In genomic region chr6:30816791-30817739, GRCh38 we compare ENCODE assay signal across 9 cellular contexts.
DNase-seq lines count a peak whose midpoint lies in the region; ATAC-seq and TF ChIP-seq lines count a peak whose summit lies in the region.
"Had no signal": no experiment of that assay in that cellular context is flagged by ENCODE, and none has a peak within 500 bp of the region (broad histone marks: within the 10 kb centered on the region; RNA-seq: fewer than 3 reads in every experiment).

No MANE protein-coding gene starts in this region.

- intact Hi-C loops in activated CD8-positive, alpha-beta T cell treated with anti-CD3 and anti-CD28 coated beads for 36 hours (cut with micrococcal nuclease), result no loop called here
- intact Hi-C loops in esophagus muscularis mucosa (cut with DNase I), result no loop called here

- H3K9me3 Mint-ChIP-seq in activated CD8-positive, alpha-beta T cell treated with anti-CD3 and anti-CD28 coated beads for 36 hours, result peaks cover 40% of the 10 kb centered on the region
- H3K9me3 Mint-ChIP-seq in neural crest cell, result peaks cover 5% of the 10 kb centered on the region

- peak overlapping the region; percentile 100 for H3K27ac Mint-ChIP-seq in activated CD8-positive, alpha-beta T cell treated with anti-CD3 and anti-CD28 coated beads for 36 hours
- H3K27ac Mint-ChIP-seq in neural crest cell (ENCODE audit: unreplicated experiment), result peak overlapping the region; percentile 32

- H3K36me3 Mint-ChIP-seq in activated CD8-positive, alpha-beta T cell treated with anti-CD3 and anti-CD28 coated beads for 36 hours (ENCODE audit: low read depth), result peaks cover 78% of the 10 kb centered on the region
- H3K36me3 Mint-ChIP-seq in neural crest cell (ENCODE audit: low read depth), result peaks cover 3% of the 10 kb centered on the region

- CTCF ChIA-PET in activated CD8-positive, alpha-beta T cell treated with anti-CD3 and anti-CD28 coated beads for 36 hours (lab: Charles Lee), result interaction anchor here (1.1 kb wide), 1 partner anchor 12 kb away, joined by 5 read pairs; no protein-coding TSS in a partner anchor

- H3K27me3 ChIP-seq in esophagus muscularis mucosa (no peaks in the 10 kb centered on the region), tibial nerve (no peaks in the 10 kb centered on the region), HAP-1 (ENCODE audit: low read depth) (no peaks in the 10 kb centered on the region)

- no peak overlapping the region for H3K4me3 ChIP-seq in esophagus muscularis mucosa
- H3K4me3 ChIP-seq in tibial nerve, result no peak overlapping the region
- H3K4me3 ChIP-seq in HAP-1, result no peak overlapping the region

- POLR2A ChIA-PET in activated CD8-positive, alpha-beta T cell treated with anti-CD3 and anti-CD28 coated beads for 36 hours (lab: Charles Lee), result interaction anchor here (1.6 to 13.9 kb wide), 3 partner anchors 29 to 78 kb away, joined by 6 to 212 read pairs (median 59); partner anchors contain the start of genes FLOT1 and IER3

- H3K9me3 ChIP-seq in esophagus muscularis mucosa (no peaks in the 10 kb centered on the region), tibial nerve (no peaks in the 10 kb centered on the region), HAP-1 (no peaks in the 10 kb centered on the region)

- H3K27me3 Mint-ChIP-seq in activated CD8-positive, alpha-beta T cell treated with anti-CD3 and anti-CD28 coated beads for 36 hours, result no peaks in the 10 kb centered on the region
- H3K27me3 Mint-ChIP-seq in neural crest cell (ENCODE audit: low read depth), result no peaks in the 10 kb centered on the region

- peak; percentile 68 for DNase-seq in GM10266 (ENCODE audit: extremely low spot score)
- peak; percentile 54 for DNase-seq in activated CD8-positive, alpha-beta T cell treated with anti-CD3 and anti-CD28 coated beads for 36 hours
- no peak for DNase-seq in neural crest cell (ENCODE audit: low read depth, low spot score)
- no peak for DNase-seq in esophagus muscularis mucosa (ENCODE audit: extremely low spot score)
- DNase-seq in tibial nerve (ENCODE audit: low spot score in 2 of 2), result no peak
- no peak for DNase-seq in HAP-1 (ENCODE audit: low spot score in 2 of 2)
- DNase-seq: mesendoderm, SHP77 treated with DMSO at 0.1 percent for 48 hours had no signal

- H3K4me1 Mint-ChIP-seq in activated CD8-positive, alpha-beta T cell treated with anti-CD3 and anti-CD28 coated beads for 36 hours (ENCODE audit: low read depth), result peaks cover 83% of the 10 kb centered on the region
- H3K4me1 Mint-ChIP-seq in neural crest cell, result peaks cover 14% of the 10 kb centered on the region

- WGBS in esophagus muscularis mucosa, result 89% methylated on average over 6 of the region's 9 CpGs
- WGBS in tibial nerve, 2 donors, result 86 to 90% methylated on average over 9 of the region's 9 CpGs

- H3K36me3 ChIP-seq in esophagus muscularis mucosa (no peaks in the 10 kb centered on the region), tibial nerve (no peaks in the 10 kb centered on the region), HAP-1 (replicated peaks) (no peaks in the 10 kb centered on the region)

- ATAC-seq in GM21528 (IDR thresholded peaks at IDR 0.05; ENCODE audit: low FRiP score, unreplicated experiment), result peak; percentile 63
- ATAC-seq in activated CD8-positive, alpha-beta T cell treated with anti-CD3 and anti-CD28 coated beads for 36 hours, result peak; percentile 63

- H3K4me3 Mint-ChIP-seq in activated CD8-positive, alpha-beta T cell treated with anti-CD3 and anti-CD28 coated beads for 36 hours, result peak overlapping the region; percentile 42
- no peak overlapping the region for H3K4me3 Mint-ChIP-seq in neural crest cell

- no peak overlapping the region for H3K27ac ChIP-seq in esophagus muscularis mucosa (replicated peaks in 1 of 4)
- peak overlapping the region in 2 of 4 donors; percentile 32 to 46 for H3K27ac ChIP-seq in tibial nerve

- no peak for TF ChIP-seq CTCF in GM10266 (IDR thresholded peaks at IDR 0.05; ENCODE audit: control insufficient read depth, insufficient read depth, low read depth, missing control alignments)
- TF ChIP-seq CTCF in activated CD8-positive, alpha-beta T cell treated with anti-CD3 and anti-CD28 coated beads for 36 hours (IDR thresholded peaks at IDR 0.05), result no peak
- no peak for TF ChIP-seq CTCF in neural crest cell (conservative IDR thresholded peaks at IDR 0.05)
- no peak for TF ChIP-seq CTCF in esophagus muscularis mucosa (IDR thresholded peaks at IDR 0.05)
- TF ChIP-seq CTCF in tibial nerve (IDR thresholded peaks at IDR 0.05), result no peak

- in situ Hi-C loops in HAP-1 (cut with MboI; ENCODE audit: low sequenced_read_pairs), result no loop called here

- H3K4me1 ChIP-seq in esophagus muscularis mucosa (peaks cover 7 to 17% (median 13%) of the 10 kb centered on the region in 4 donors), tibial nerve (peaks cover 0 to 11% (median 0%) of the 10 kb centered on the region in 4 donors), HAP-1 (no peaks in the 10 kb centered on the region)

- TF ChIP-seq POLR2A in esophagus muscularis mucosa (IDR thresholded peaks at IDR 0.05; ENCODE audit: low read depth), result no peak
- TF ChIP-seq POLR2A in tibial nerve (IDR thresholded peaks at IDR 0.05), result no peak

- TF ChIP-seq EP300 in esophagus muscularis mucosa (IDR thresholded peaks at IDR 0.05) (no peak), tibial nerve (IDR thresholded peaks at IDR 0.05) (no peak)

Comparison
In these comparisons a context has a peak if more than half of its experiments do, and no peak if none do; other contexts are left out.
1. DNase-seq: peak in GM10266 (single experiment) and activated CD8-positive, alpha-beta T cell treated with anti-CD3 and anti-CD28 coated beads for 36 hours (single experiment); none in neural crest cell (single experiment), esophagus muscularis mucosa (single experiment), tibial nerve (0 of 2) and HAP-1 (0 of 2).